ENCODE assay signal across 9 cellular contexts in genomic region chr4:42654606-42655005, GRCh38. TPM values are rescaled to one million over a fixed set of nuclear protein-coding genes. Genes with fewer than 3 reads are reported as not detected.
A peak's percentile ranks its signal among the peaks of the same experiment; 100 is the strongest.
DNase-seq lines count a peak whose midpoint lies in the region; ATAC-seq and TF ChIP-seq lines count a peak whose summit lies in the region.
"Had no signal": no experiment of that assay in that cellular context is flagged by ENCODE, and none has a peak within 500 bp of the region (broad histone marks: within the 10 kb centered on the region; RNA-seq: fewer than 3 reads in every experiment).

No MANE protein-coding gene starts in this region.

- in situ Hi-C loops in GM13977 (cut with MboI; ENCODE audit: low pct_unique_long_range_greater_than_20kb, low sequenced_read_pairs, unreplicated experiment): no loop called here

- TF ChIP-seq POLR2A in upper lobe of left lung (IDR thresholded peaks at IDR 0.05): no peak

- H3K9me3 ChIP-seq in upper lobe of left lung: no peaks in the 10 kb centered on the region

- CTCF ChIA-PET in activated CD8-positive, alpha-beta T cell treated with anti-CD3 and anti-CD28 coated beads for 36 hours (lab: Charles Lee): interaction anchor here (0.9 to 5.1 kb wide), 4 partner anchors 8 to 164 kb away, joined by 3 to 27 read pairs (median 4); no protein-coding TSS in a partner anchor

- no peaks in the 10 kb centered on the region for H3K27me3 Mint-ChIP-seq in activated CD8-positive, alpha-beta T cell treated with anti-CD3 and anti-CD28 coated beads for 36 hours

- WGBS in upper lobe of left lung, 2 donors: 47 to 71% methylated on average over 1 of the region's 1 CpG

- H3K4me3 Mint-ChIP-seq in activated CD8-positive, alpha-beta T cell treated with anti-CD3 and anti-CD28 coated beads for 36 hours: peak overlapping the region; percentile 93

- TF ChIP-seq EP300 in upper lobe of left lung (IDR thresholded peaks at IDR 0.05): no peak

- H3K27me3 ChIP-seq in upper lobe of left lung: no peaks in the 10 kb centered on the region

- POLR2A ChIA-PET in activated CD8-positive, alpha-beta T cell treated with anti-CD3 and anti-CD28 coated beads for 36 hours (lab: Charles Lee): interaction anchor here (0.8 to 1.3 kb wide), 4 partner anchors 9 to 18 kb away, joined by 3 to 5 read pairs (median 4); no protein-coding TSS in a partner anchor

- H3K36me3 ChIP-seq in upper lobe of left lung: no peaks in the 10 kb centered on the region

- DNase-seq in AG08395 (ENCODE audit: low spot score): peak; percentile 70
- DNase-seq in GM13977 (ENCODE audit: low spot score): peak; percentile 28
- DNase-seq in activated CD8-positive, alpha-beta T cell treated with anti-CD3 and anti-CD28 coated beads for 36 hours: peak; percentile 60
- peak; percentile 35 for DNase-seq in inferior parietal cortex (ENCODE audit: extremely low spot score)
- peak in 1 of 2 donors; percentile 70 for DNase-seq in upper lobe of left lung
- no peak for DNase-seq in NCI-H510A treated with DMSO at 0.1 percent for 48 hours (lab: John Stamatoyannopoulos, UW)
- no peak for DNase-seq in NCI-H187 treated with DMSO at 0.1 percent for 48 hours (lab: John Stamatoyannopoulos, UW)

- peak overlapping the region; percentile 96 for H3K27ac Mint-ChIP-seq in activated CD8-positive, alpha-beta T cell treated with anti-CD3 and anti-CD28 coated beads for 36 hours

- peak; percentile 32 for ATAC-seq in HG03469 (IDR thresholded peaks at IDR 0.05; ENCODE audit: unreplicated experiment)
- ATAC-seq in activated CD8-positive, alpha-beta T cell treated with anti-CD3 and anti-CD28 coated beads for 36 hours: peak; percentile 19
- ATAC-seq in upper lobe of left lung (ENCODE audit: low FRiP score in 2 of 2): peak in 1 of 2 donors; percentile 56

- intact Hi-C loops in activated CD8-positive, alpha-beta T cell treated with anti-CD3 and anti-CD28 coated beads for 36 hours (cut with micrococcal nuclease): loop anchor here (1.0 to 2.0 kb wide), 2 partner anchors 18 to 26 kb away; no protein-coding TSS in a partner anchor

- peak overlapping the region; percentile 57 to 93 (median 92) for H3K27ac ChIP-seq in upper lobe of left lung
- H3K27ac ChIP-seq: HL-60 had no signal

- no peak for TF ChIP-seq CTCF in GM13977 (IDR thresholded peaks at IDR 0.05; ENCODE audit: extremely low read depth, insufficient read depth, missing control alignments)
- no peak for TF ChIP-seq CTCF in activated CD8-positive, alpha-beta T cell treated with anti-CD3 and anti-CD28 coated beads for 36 hours (IDR thresholded peaks at IDR 0.05)
- TF ChIP-seq CTCF in upper lobe of left lung (IDR thresholded peaks at IDR 0.05): peak in 1 of 6 experiments; percentile 5

- H3K36me3 Mint-ChIP-seq in activated CD8-positive, alpha-beta T cell treated with anti-CD3 and anti-CD28 coated beads for 36 hours (ENCODE audit: low read depth): peaks cover 50% of the 10 kb centered on the region

- H3K4me1 Mint-ChIP-seq in activated CD8-positive, alpha-beta T cell treated with anti-CD3 and anti-CD28 coated beads for 36 hours (ENCODE audit: low read depth): peaks cover 58% of the 10 kb centered on the region

- peaks cover 24 to 38% (median 34%) of the 10 kb centered on the region in 4 donors for H3K4me1 ChIP-seq in upper lobe of left lung

- peaks cover 15% of the 10 kb centered on the region for H3K9me3 Mint-ChIP-seq in activated CD8-positive, alpha-beta T cell treated with anti-CD3 and anti-CD28 coated beads for 36 hours

- peak overlapping the region in 2 of 4 donors; percentile 70 to 98 for H3K4me3 ChIP-seq in upper lobe of left lung

RNA-seq across cellular contexts. Expression of gene ATP8A1, which starts 2.3 kb away (rescaled TPM):
- total RNA-seq in activated CD8-positive, alpha-beta T cell treated with anti-CD3 and anti-CD28 coated beads for 36 hours: 10 to 100 TPM; 28.1 to 30.7 TPM
- 100 to 1,000 TPM in 4 of 6 donors, 10 to 100 TPM in 2; 39.5 to 264 (median 144) TPM for total RNA-seq in upper lobe of left lung

Comparison
In these comparisons a context has a peak if more than half of its experiments do, and no peak if none do; other contexts are left out.
1. DNase-seq: peak in AG08395 (single experiment), GM13977 (single experiment), activated CD8-positive, alpha-beta T cell treated with anti-CD3 and anti-CD28 coated beads for 36 hours (single experiment) and inferior parietal cortex (single experiment); none in NCI-H510A treated with DMSO at 0.1 percent for 48 hours (single experiment) and NCI-H187 treated with DMSO at 0.1 percent for 48 hours (single experiment).